22 cellular contexts compared by ENCODE assay signal in the genomic region with DNA sequence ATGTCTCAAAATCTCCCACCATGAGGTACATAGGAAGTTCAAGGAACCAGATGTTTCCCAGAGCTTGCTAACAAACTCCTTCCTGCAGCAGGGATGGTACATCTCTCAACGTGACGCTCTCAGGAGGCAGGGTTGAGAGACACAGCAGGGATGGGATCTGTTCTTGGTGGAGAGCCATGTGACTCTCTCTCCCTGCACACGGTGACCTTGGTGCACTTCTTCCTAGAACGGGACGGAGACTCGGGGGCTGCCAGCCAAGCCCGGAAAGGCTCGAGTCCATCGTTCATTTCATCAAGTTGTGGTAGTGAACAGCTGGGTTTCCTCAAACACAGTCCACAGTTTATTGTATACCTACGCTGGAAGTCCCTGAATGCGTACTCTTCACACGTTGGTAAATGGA.
DNase-seq lines count a peak whose midpoint lies in the region; ATAC-seq, FAIRE-seq and TF ChIP-seq lines count a peak whose summit lies in the region.
"Had no signal": no experiment of that assay in that cellular context is flagged by ENCODE, and none has a peak within 500 bp of the region (broad histone marks: within the 10 kb centered on the region; RNA-seq: fewer than 3 reads in every experiment).

No MANE protein-coding gene starts in this region.

- no peak for FAIRE-seq in astrocyte (lab: Jason Lieb, UNC)
- FAIRE-seq: frontal cortex had no signal

- H3K27ac Mint-ChIP-seq in astrocyte (ENCODE audit: unreplicated experiment) = no peak overlapping the region
- H3K27ac Mint-ChIP-seq in stimulated activated memory B cell treated with anti-CD40 and anti-IgM and Interleukin-4, amounts not matched to agents 10 μg/mL and 1 μg/mL and 100 μg/mL, for 72 hours = no peak overlapping the region
- H3K27ac Mint-ChIP-seq: activated B cell treated with CpG ODN at 0.5 μM for 24 hours; activated T-helper 2 cell treated with anti-CD3 and anti-CD28 coated beads, Interferon-gamma antibody, Interleukin-2, Interleukin-4, amounts not matched to agents 10 μg/mL and 5 μg/mL and 100 μg/mL, durations not matched to agents 14 hours and 24 hours and 36 hours; nephron had no signal

- H3K9ac ChIP-seq in astrocyte (ENCODE audit: low read length) (no peak overlapping the region), fibroblast of lung (ENCODE audit: insufficient read depth, low read length) (no peak overlapping the region), liver (ENCODE audit: low read depth in 1 of 2, low read length in 2 of 2) (no peak overlapping the region)

- H3K27me3 ChIP-seq in astrocyte (ENCODE audit: insufficient read depth, low read length) (no peaks in the 10 kb centered on the region), fibroblast of lung (ENCODE audit: control insufficient read depth, insufficient read depth, low read length) (peaks cover 4% of the 10 kb centered on the region), liver (ENCODE audit: control insufficient read depth in 4 of 4, insufficient read depth in 4 of 4, low read length in 3 of 4) (peaks cover 0 to 4% (median 0%) of the 10 kb centered on the region in 4 donors)

- H3K36me3 ChIP-seq in astrocyte (ENCODE audit: insufficient read depth, low read length) (no peaks in the 10 kb centered on the region), fibroblast of lung (ENCODE audit: control insufficient read depth, insufficient read depth, low read length) (no peaks in the 10 kb centered on the region), liver (ENCODE audit: control insufficient read depth in 4 of 4, insufficient read depth in 3 of 4, low read depth in 1 of 4, low read length in 3 of 4) (no peaks in the 10 kb centered on the region)

- 49% methylated on average over 12 of the region's 12 CpGs for WGBS in liver

- H3K9me3 ChIP-seq in astrocyte (ENCODE audit: insufficient read depth, low read depth, low read length) = no peaks in the 10 kb centered on the region
- no peaks in the 10 kb centered on the region for H3K9me3 ChIP-seq in fibroblast of lung (ENCODE audit: control insufficient read depth, insufficient read depth, low read depth, low read length)
- no peaks in the 10 kb centered on the region for H3K9me3 ChIP-seq in liver (ENCODE audit: control insufficient read depth in 4 of 4, low read length in 3 of 4)

- H4K20me1 ChIP-seq in astrocyte (ENCODE audit: insufficient read depth, low read length) = no peaks in the 10 kb centered on the region
- no peaks in the 10 kb centered on the region for H4K20me1 ChIP-seq in fibroblast of lung (ENCODE audit: control insufficient read depth, extremely low read depth, insufficient read depth, low read length)

- H3K4me3 Mint-ChIP-seq in astrocyte (ENCODE audit: unreplicated experiment) = no peak overlapping the region
- no peak overlapping the region for H3K4me3 Mint-ChIP-seq in stimulated activated memory B cell treated with anti-CD40 and anti-IgM and Interleukin-4, amounts not matched to agents 10 μg/mL and 1 μg/mL and 100 μg/mL, for 72 hours
- H3K4me3 Mint-ChIP-seq: activated B cell treated with CpG ODN at 0.5 μM for 24 hours had no signal

- no peaks in the 10 kb centered on the region for H3K36me3 Mint-ChIP-seq in astrocyte (ENCODE audit: low read depth, unreplicated experiment)
- no peaks in the 10 kb centered on the region for H3K36me3 Mint-ChIP-seq in stimulated activated memory B cell treated with anti-CD40 and anti-IgM and Interleukin-4, amounts not matched to agents 10 μg/mL and 1 μg/mL and 100 μg/mL, for 72 hours

- H3K27me3 Mint-ChIP-seq in astrocyte (ENCODE audit: low read depth, unreplicated experiment) = no peaks in the 10 kb centered on the region
- peaks cover 31% of the 10 kb centered on the region for H3K27me3 Mint-ChIP-seq in stimulated activated memory B cell treated with anti-CD40 and anti-IgM and Interleukin-4, amounts not matched to agents 10 μg/mL and 1 μg/mL and 100 μg/mL, for 72 hours

- TF ChIP-seq CTCF in astrocyte (IDR thresholded peaks at IDR 0.05; ENCODE audit: insufficient read depth, low read depth, low read length) = no peak
- TF ChIP-seq CTCF in fibroblast of lung (conservative IDR thresholded peaks at IDR 0.05 in 1 of 2, IDR thresholded peaks at IDR 0.05 in 1 of 2; ENCODE audit: low read depth in 1 of 2, low read length in 2 of 2) = no peak
- TF ChIP-seq CTCF in liver (IDR thresholded peaks at IDR 0.05; ENCODE audit: low read depth, low read length, missing input control) = no peak

- H3K4me1 Mint-ChIP-seq in astrocyte (ENCODE audit: low read depth, unreplicated experiment) = peaks cover 5% of the 10 kb centered on the region
- H3K4me1 Mint-ChIP-seq in stimulated activated memory B cell treated with anti-CD40 and anti-IgM and Interleukin-4, amounts not matched to agents 10 μg/mL and 1 μg/mL and 100 μg/mL, for 72 hours = peaks cover 3% of the 10 kb centered on the region
- H3K4me1 Mint-ChIP-seq: activated B cell treated with CpG ODN at 0.5 μM for 24 hours had no signal

- H3K79me2 ChIP-seq in astrocyte (ENCODE audit: insufficient read depth, low read length) = no peaks in the 10 kb centered on the region
- no peaks in the 10 kb centered on the region for H3K79me2 ChIP-seq in fibroblast of lung (ENCODE audit: control insufficient read depth, insufficient read depth, low read length)

- no peaks in the 10 kb centered on the region for H3K9me3 Mint-ChIP-seq in astrocyte (ENCODE audit: unreplicated experiment)
- H3K9me3 Mint-ChIP-seq in stimulated activated memory B cell treated with anti-CD40 and anti-IgM and Interleukin-4, amounts not matched to agents 10 μg/mL and 1 μg/mL and 100 μg/mL, for 72 hours = no peaks in the 10 kb centered on the region
- H3K9me3 Mint-ChIP-seq: activated B cell treated with CpG ODN at 0.5 μM for 24 hours; activated T-helper 2 cell treated with anti-CD3 and anti-CD28 coated beads, Interferon-gamma antibody, Interleukin-2, Interleukin-4, amounts not matched to agents 10 μg/mL and 5 μg/mL and 100 μg/mL, durations not matched to agents 14 hours and 24 hours and 36 hours; nephron had no signal

- H3K4me2 ChIP-seq in astrocyte (ENCODE audit: low read length) (no peak overlapping the region), fibroblast of lung (ENCODE audit: extremely low read depth, insufficient read depth, low read length) (no peak overlapping the region)

- no peak for ATAC-seq in stimulated activated memory B cell treated with anti-CD40 and anti-IgM and Interleukin-4, amounts not matched to agents 10 μg/mL and 1 μg/mL and 100 μg/mL, for 72 hours

- H3K27ac ChIP-seq in astrocyte (ENCODE audit: low read depth, low read length) (no peak overlapping the region), fibroblast of lung (ENCODE audit: insufficient read depth, low read length) (no peak overlapping the region), liver (ENCODE audit: low read depth in 1 of 2, low read length in 2 of 2) (no peak overlapping the region)
- H3K27ac ChIP-seq: RWPE1, skin epidermis had no signal

- no peak overlapping the region for H3K4me3 ChIP-seq in astrocyte (ENCODE audit: insufficient read depth, low read depth, low read length)
- no peak overlapping the region for H3K4me3 ChIP-seq in fibroblast of lung (replicated peaks in 1 of 4; ENCODE audit: control extremely low read depth in 1 of 4, insufficient read depth in 1 of 4, low read depth in 3 of 4, low read length in 4 of 4)
- H3K4me3 ChIP-seq in liver (ENCODE audit: low read depth in 1 of 3, low read length in 3 of 3) = no peak overlapping the region
- H3K4me3 ChIP-seq: skin epidermis had no signal

- H3K4me1 ChIP-seq in astrocyte (ENCODE audit: insufficient read depth, low read length) = peaks cover 13% of the 10 kb centered on the region
- H3K4me1 ChIP-seq in fibroblast of lung (ENCODE audit: control insufficient read depth, extremely low read depth, insufficient read depth, low read length) = peaks cover 3% of the 10 kb centered on the region
- no peaks in the 10 kb centered on the region for H3K4me1 ChIP-seq in liver (ENCODE audit: control insufficient read depth in 4 of 4, insufficient read depth in 4 of 4, low read length in 3 of 4)

- no peak for DNase-seq in astrocyte (ENCODE audit: low read depth)
- peak in 1 of 2 donors; percentile 97 for DNase-seq in fibroblast of lung (ENCODE audit: low read depth in 2 of 2)
- DNase-seq in ureter (ENCODE audit: low spot score) = peak; percentile 47
- no peak for DNase-seq in activated CD4-positive, CD25-positive, alpha-beta regulatory T cell (lab: John Stamatoyannopoulos, UW)
- DNase-seq in NCI-H1417 treated with DMSO at 0.1 percent for 48 hours (lab: John Stamatoyannopoulos, UW) = no peak
- DNase-seq: activated B cell treated with CpG ODN at 0.5 μM for 24 hours; activated CD4-positive, alpha-beta T cell treated with anti-CD3 and anti-CD28 coated beads, Interleukin-2, amount 50 U/mL, for 48 hours; activated CD8-positive, alpha-beta memory T cell treated with anti-CD3 and anti-CD28 coated beads, Interleukin-2, amount 50 U/mL, for 48 hours; cortex of kidney; DMS79; KG1; NCI-H1694; NCI-H774; stimulated activated CD4-positive, alpha-beta T cell treated with anti-CD3 and anti-CD28 coated beads, Interleukin-2, amount 100 ng/mL, for 48 hours; stimulated activated naive CD4-positive, alpha-beta T cell had no signal

- TF ChIP-seq RAD21 in liver (IDR thresholded peaks at IDR 0.05) = no peak

- H2AFZ ChIP-seq in astrocyte (ENCODE audit: low read depth, low read length) (peak overlapping the region; percentile 42), fibroblast of lung (ENCODE audit: low read length) (peak overlapping the region; percentile 4)

TF ChIP-seq in liver, 16 proteins besides CTCF, POLR2A, EP300 and RAD21:
- TF ChIP-seq SP1 (IDR thresholded peaks at IDR 0.05) = peak; percentile 22
- TF ChIP-seq ATF3 (IDR thresholded peaks at IDR 0.05) = no peak
